In the genomic region with DNA sequence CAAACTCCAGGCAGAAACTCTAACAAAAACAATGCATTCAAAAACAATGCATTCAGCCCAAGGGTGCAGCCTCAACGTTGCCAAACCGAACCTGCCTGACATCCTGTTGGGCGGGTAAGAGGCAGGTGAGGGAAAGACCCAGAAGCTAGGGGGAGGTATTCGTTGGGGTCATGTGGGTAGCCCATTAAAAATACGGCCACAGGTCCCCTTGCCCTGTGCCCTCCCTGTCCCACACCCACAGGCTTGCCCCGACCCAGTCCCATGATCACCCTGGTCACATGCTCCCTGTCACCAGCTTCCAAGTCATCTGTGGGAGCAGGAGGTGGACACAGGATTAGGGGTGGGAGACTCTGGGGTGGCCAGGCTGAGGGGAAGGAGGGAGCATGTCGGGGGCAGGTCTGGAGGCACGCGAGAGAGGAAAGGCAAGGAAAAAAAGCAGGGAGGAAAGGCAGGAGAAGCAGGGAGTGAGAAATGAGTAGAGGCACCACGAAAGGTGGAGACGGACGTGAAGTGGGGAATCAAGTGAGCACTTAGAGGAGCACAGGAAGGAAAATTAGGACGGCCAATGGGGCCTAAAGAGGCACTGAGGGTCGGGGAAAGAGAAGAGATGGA, we compare ENCODE assay signal across 8 cellular contexts. TPM values are rescaled to one million over a fixed set of nuclear protein-coding genes. Genes with fewer than 3 reads are reported as not detected.
DNase-seq lines count a peak whose midpoint lies in the region; ATAC-seq and TF ChIP-seq lines count a peak whose summit lies in the region.

No MANE protein-coding gene starts in this region.

- H3K4me1 Mint-ChIP-seq in dendritic cell treated with granulocyte-macrophage colony-stimulating factor and Interleukin-4, amounts not matched to agents 40 ng/mL and 50 ng/mL, for 4 days (ENCODE audit: low read depth) = peaks cover 50% of the 10 kb centered on the region

- peak overlapping the region; percentile 65 for H3K4me3 ChIP-seq in AG09309 (ENCODE audit: control insufficient read depth, low read depth, low read length)

- no peak for DNase-seq in AG09309 (ENCODE audit: low read depth)
- peak; percentile 22 for DNase-seq in T follicular helper cell (ENCODE audit: low read depth)
- peak; percentile 65 for DNase-seq in midbrain (lab: John Stamatoyannopoulos, UW)
- peak; percentile 77 for DNase-seq in ureter (ENCODE audit: low spot score)
- DNase-seq in NCI-H524 (lab: John Stamatoyannopoulos, UW) = no peak

- ATAC-seq in GM21381 (IDR thresholded peaks at IDR 0.05; ENCODE audit: unreplicated experiment) (peak; percentile 34), HG02973 (IDR thresholded peaks at IDR 0.05; ENCODE audit: unreplicated experiment) (no peak)

- H3K27ac Mint-ChIP-seq in dendritic cell treated with granulocyte-macrophage colony-stimulating factor and Interleukin-4, amounts not matched to agents 40 ng/mL and 50 ng/mL, for 4 days = peak overlapping the region; percentile 99

- H3K36me3 Mint-ChIP-seq in dendritic cell treated with granulocyte-macrophage colony-stimulating factor and Interleukin-4, amounts not matched to agents 40 ng/mL and 50 ng/mL, for 4 days (ENCODE audit: low read depth) = peaks cover 8% of the 10 kb centered on the region

- H3K27me3 Mint-ChIP-seq in dendritic cell treated with granulocyte-macrophage colony-stimulating factor and Interleukin-4, amounts not matched to agents 40 ng/mL and 50 ng/mL, for 4 days = peaks cover 8% of the 10 kb centered on the region

- intact Hi-C loops in dendritic cell treated with granulocyte-macrophage colony-stimulating factor and Interleukin-4, amounts not matched to agents 40 ng/mL and 50 ng/mL, for 4 days (cut with micrococcal nuclease) = loop anchor here (1.0 kb wide), 2 partner anchors 21 to 34 kb away; no protein-coding TSS in a partner anchor

- peak overlapping the region; percentile 84 for H3K4me3 Mint-ChIP-seq in dendritic cell treated with granulocyte-macrophage colony-stimulating factor and Interleukin-4, amounts not matched to agents 40 ng/mL and 50 ng/mL, for 4 days

- TF ChIP-seq CTCF in AG09309 (IDR thresholded peaks at IDR 0.05; ENCODE audit: control insufficient read depth, insufficient read depth, low read depth, low read length, missing control alignments) = no peak

- no peaks in the 10 kb centered on the region for H3K9me3 Mint-ChIP-seq in dendritic cell treated with granulocyte-macrophage colony-stimulating factor and Interleukin-4, amounts not matched to agents 40 ng/mL and 50 ng/mL, for 4 days

RNA-seq across cellular contexts. Expression of a gene that starts 0.7 kb away (rescaled TPM):
- 56.4 TPM for total RNA-seq in ureter

RNA-seq across cellular contexts. Expression of a gene that starts 20.8 kb away (rescaled TPM):
- total RNA-seq in ureter = 27.0 TPM

Comparison
In these comparisons a context has a peak if more than half of its experiments do, and no peak if none do; other contexts are left out.
1. DNase-seq: peak in T follicular helper cell (single experiment), midbrain (single experiment) and ureter (single experiment); none in AG09309 (single experiment) and NCI-H524 (0 of 2).